In the genomic region with DNA sequence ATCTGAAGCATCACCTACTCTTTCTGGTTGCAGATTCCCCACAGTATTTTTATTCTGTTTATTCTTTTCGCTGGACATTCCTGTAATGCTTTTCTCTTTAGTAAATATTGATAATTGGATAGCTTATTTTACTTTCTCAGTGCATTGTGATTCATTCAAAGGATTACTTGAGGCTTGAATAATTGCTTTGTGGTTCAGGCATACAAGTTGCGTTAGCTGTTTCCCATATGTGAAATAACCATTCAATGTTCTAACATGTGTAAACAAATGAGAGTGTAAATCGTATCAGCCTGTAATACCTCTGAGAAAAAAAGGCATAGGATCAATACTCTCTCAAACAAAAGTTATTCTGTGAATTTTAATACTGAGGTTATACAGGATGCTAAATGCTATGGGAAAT, we compare ENCODE assay signal across 18 cellular contexts.
"Had no signal": no experiment of that assay in that cellular context is flagged by ENCODE, and none has a peak within 500 bp of the region (broad histone marks: within the 10 kb centered on the region; RNA-seq: fewer than 3 reads in every experiment).

No MANE protein-coding gene starts in this region.

- H3K4me1 ChIP-seq: right atrium auricular region, tibial nerve, upper lobe of right lung, vagina had no signal

- ATAC-seq: stimulated activated effector memory CD8-positive, alpha-beta T cell treated with anti-CD3 and anti-CD28 coated beads, Interleukin-12 subunit alpha, Interleukin-12 subunit beta, amount 100 ng/mL, for 72 hours; stimulated activated naive CD8-positive, alpha-beta T cell treated with anti-CD3 and anti-CD28 coated beads, Interleukin-15, Interleukin-2, amounts not matched to agents 100 U/mL and 50 U/mL, for 24 hours; upper lobe of right lung had no signal

- H3K27me3 ChIP-seq: dorsolateral prefrontal cortex, hepatocyte, right atrium auricular region, tibial nerve, upper lobe of right lung, vagina had no signal

- H3K27ac ChIP-seq: dorsolateral prefrontal cortex, hepatocyte, right atrium auricular region, tibial nerve, upper lobe of right lung, vagina had no signal

- H3K9me3 ChIP-seq: right atrium auricular region, tibial nerve, upper lobe of right lung, vagina had no signal

- H3K79me2 ChIP-seq: hepatocyte had no signal

- H3K4me2 ChIP-seq: hepatocyte had no signal

- H2AFZ ChIP-seq: hepatocyte had no signal

- H3K36me3 ChIP-seq: right atrium auricular region, tibial nerve, upper lobe of right lung, vagina had no signal

- H3K4me3 ChIP-seq: dorsolateral prefrontal cortex, hepatocyte, right atrium auricular region, tibial nerve, upper lobe of right lung, vagina had no signal

- DNase-seq: cortex of kidney; dorsolateral prefrontal cortex; effector CD8-positive, alpha-beta T cell; foreskin melanocyte; head of caudate nucleus; mesendoderm; naive B cell; posterior cingulate gyrus; small intestine; stimulated activated CD4-positive, alpha-beta T cell treated with anti-CD3 and anti-CD28 coated beads, Interleukin-4, amount 100 ng/mL, for 1 hour; stimulated activated CD8-positive, alpha-beta memory T cell treated with anti-CD3 and anti-CD28 coated beads, Interleukin-4, amount 100 ng/mL, for 48 hours; stimulated activated naive CD8-positive, alpha-beta T cell treated with anti-CD3 and anti-CD28 coated beads, Interleukin-15, Interleukin-2, amounts not matched to agents 100 U/mL and 50 U/mL, for 24 hours; upper lobe of right lung had no signal

- FAIRE-seq: small intestine had no signal
